ENCODE assay signal across 1 cellular context in the genomic region with DNA sequence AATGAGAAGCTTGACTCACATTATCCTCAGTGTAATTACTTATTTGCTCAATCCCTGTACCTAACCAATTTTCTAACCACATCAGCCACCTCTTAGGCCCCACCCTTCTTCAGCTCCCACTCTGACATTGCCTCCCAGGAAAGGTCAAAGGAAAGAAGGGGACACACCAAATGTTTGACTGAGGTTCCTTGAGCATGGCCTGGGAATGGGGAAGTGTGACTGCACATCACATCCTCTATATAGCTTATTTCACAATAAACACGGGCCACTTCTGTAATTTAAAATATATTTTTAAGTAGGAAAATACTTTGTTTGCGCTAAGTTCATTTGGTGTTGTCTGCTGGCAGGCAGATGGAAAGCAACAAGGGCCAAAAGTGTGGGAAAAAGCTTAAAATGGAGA.
TF ChIP-seq lines count a peak whose summit lies in the region.

No MANE protein-coding gene starts in this region.

TF ChIP-seq in WTC11, 78 proteins besides CTCF, POLR2A, EP300 and RAD21 (continued from another document):
- TF ChIP-seq ZNF425 (CRISPR knock-in tag; conservative IDR thresholded peaks at IDR 0.05): no peak
- no peak for TF ChIP-seq TEAD4 (CRISPR knock-in tag; IDR thresholded peaks at IDR 0.05)
TF ChIP-seq in WTC11: peak in this region for 0.
